Comparison of ENCODE assay signal across 8 cellular contexts in the genomic region with DNA sequence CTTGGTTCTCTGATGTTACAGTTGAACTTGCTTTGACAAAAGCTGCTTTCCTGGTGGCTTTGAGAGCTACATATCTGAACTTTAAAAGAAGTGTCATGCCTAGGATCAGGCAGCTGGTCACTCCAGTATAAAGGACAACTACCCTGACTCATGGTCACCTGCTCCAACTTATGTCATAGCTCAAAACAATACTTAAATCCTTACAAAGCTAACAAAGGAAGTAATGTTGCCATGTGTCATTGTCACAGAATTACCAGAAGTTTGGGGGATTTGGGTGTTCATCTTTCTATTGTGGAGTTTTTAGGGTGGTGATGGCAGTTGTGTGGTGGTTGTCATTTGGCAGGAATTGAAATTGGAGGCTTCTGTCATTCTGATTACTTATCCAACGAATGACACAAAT. TPM values are rescaled to one million over a fixed set of nuclear protein-coding genes. Genes with fewer than 3 reads are reported as not detected.
DNase-seq lines count a peak whose midpoint lies in the region; ATAC-seq and TF ChIP-seq lines count a peak whose summit lies in the region.

No MANE protein-coding gene starts in this region.

- TF ChIP-seq CTCF in osteoblast (IDR thresholded peaks at IDR 0.05; ENCODE audit: extremely low read depth, low read depth, low read length) (no peak), glutamatergic neuron (IDR thresholded peaks at IDR 0.05; ENCODE audit: partially characterized antibody, unreplicated experiment) (no peak), ascending aorta (IDR thresholded peaks at IDR 0.05) (no peak)

- intact Hi-C loops in ascending aorta (cut with DNase I) = no loop called here

- H3K4me2 ChIP-seq in BLaER1 treated with 17β-estradiol and CSF1 and Interleukin-3, amounts not matched to agents 10 nM and 100 nM = peak overlapping the region in 6 of 11 experiments; percentile 83 to 98 (median 94); a peak in 8 of 22 replicates
- no peak overlapping the region for H3K4me2 ChIP-seq in osteoblast (ENCODE audit: insufficient read depth, low read length)

- no peaks in the 10 kb centered on the region for H3K36me3 Mint-ChIP-seq in glutamatergic neuron (ENCODE audit: unreplicated experiment)

- H3K36me3 ChIP-seq in BLaER1 treated with 17β-estradiol and CSF1 and Interleukin-3, amounts not matched to agents 10 nM and 100 nM = no peaks in the 10 kb centered on the region
- H3K36me3 ChIP-seq in HUES48 (ENCODE audit: control insufficient read depth, insufficient read depth, low read length) (no peaks in the 10 kb centered on the region), osteoblast (ENCODE audit: insufficient read depth, low read length) (no peaks in the 10 kb centered on the region), ascending aorta (no peaks in the 10 kb centered on the region)

- no peak overlapping the region for H3K4me3 ChIP-seq in BLaER1 treated with 17β-estradiol and CSF1 and Interleukin-3, amounts not matched to agents 10 nM and 100 nM
- H3K4me3 ChIP-seq in HUES48 (ENCODE audit: low read depth, low read length) (no peak overlapping the region), osteoblast (ENCODE audit: insufficient read depth, low read length) (no peak overlapping the region), ascending aorta (no peak overlapping the region)

- DNase-seq in dermis blood vessel endothelial cell (peak; percentile 64), osteoblast (ENCODE audit: insufficient read length, low spot score, missing footprints) (peak; percentile 59), glutamatergic neuron (no peak), ascending aorta (ENCODE audit: low spot score in 2 of 2) (no peak)

- H3K27me3 ChIP-seq in BLaER1 treated with 17β-estradiol and CSF1 and Interleukin-3, amounts not matched to agents 10 nM and 100 nM = no peaks in the 10 kb centered on the region
- no peaks in the 10 kb centered on the region for H3K27me3 ChIP-seq in HUES48 (ENCODE audit: control insufficient read depth, insufficient read depth, low read length)
- no peaks in the 10 kb centered on the region for H3K27me3 ChIP-seq in osteoblast (ENCODE audit: insufficient read depth, low read length)
- no peaks in the 10 kb centered on the region for H3K27me3 ChIP-seq in ascending aorta

- peaks cover 11% of the 10 kb centered on the region for H3K4me1 Mint-ChIP-seq in glutamatergic neuron (ENCODE audit: low read depth, unreplicated experiment)

- peaks cover 20 to 41% (median 29%) of the 10 kb centered on the region in 10 experiments for H3K4me1 ChIP-seq in BLaER1 treated with 17β-estradiol and CSF1 and Interleukin-3, amounts not matched to agents 10 nM and 100 nM
- H3K4me1 ChIP-seq in HUES48 (ENCODE audit: control insufficient read depth, insufficient read depth, low read length) (peaks cover 22% of the 10 kb centered on the region), osteoblast (ENCODE audit: insufficient read depth, low read length) (peaks cover 24% of the 10 kb centered on the region), ascending aorta (peaks cover 0 to 12% of the 10 kb centered on the region in 2 donors)

- H3K79me2 ChIP-seq in osteoblast (ENCODE audit: insufficient read depth, low read length) = peaks cover 7% of the 10 kb centered on the region

- ATAC-seq in GM19328 (IDR thresholded peaks at IDR 0.05; ENCODE audit: unreplicated experiment) = no peak
- no peak for ATAC-seq in GM18858 (IDR thresholded peaks at IDR 0.05; ENCODE audit: unreplicated experiment)

- H3K27me3 Mint-ChIP-seq in glutamatergic neuron (ENCODE audit: unreplicated experiment) = peaks cover 8% of the 10 kb centered on the region

- peaks cover 3% of the 10 kb centered on the region for H3K9me3 Mint-ChIP-seq in glutamatergic neuron (ENCODE audit: unreplicated experiment)

- no peaks in the 10 kb centered on the region; a peak in 2 of 22 replicates for H4K20me1 ChIP-seq in BLaER1 treated with 17β-estradiol and CSF1 and Interleukin-3, amounts not matched to agents 10 nM and 100 nM
- no peaks in the 10 kb centered on the region for H4K20me1 ChIP-seq in osteoblast (ENCODE audit: insufficient read depth, low read length)

- H3K27ac ChIP-seq in BLaER1 treated with 17β-estradiol and CSF1 and Interleukin-3, amounts not matched to agents 10 nM and 100 nM = no peak overlapping the region
- peak overlapping the region; percentile 20 for H3K27ac ChIP-seq in HUES48 (ENCODE audit: low read depth, low read length)
- no peak overlapping the region for H3K27ac ChIP-seq in osteoblast (ENCODE audit: low read depth, low read length)
- peak overlapping the region in 1 of 2 donors; percentile 88 for H3K27ac ChIP-seq in ascending aorta

- H3K27ac Mint-ChIP-seq in glutamatergic neuron (ENCODE audit: unreplicated experiment) = no peak overlapping the region

- H3K4me3 Mint-ChIP-seq in glutamatergic neuron (ENCODE audit: unreplicated experiment) = no peak overlapping the region

- H3K9me3 ChIP-seq in BLaER1 treated with 17β-estradiol and CSF1 and Interleukin-3, amounts not matched to agents 10 nM and 100 nM (replicated peaks in 1 of 11) = no peaks in the 10 kb centered on the region
- H3K9me3 ChIP-seq in HUES48 (ENCODE audit: control insufficient read depth, insufficient read depth, low read length) (no peaks in the 10 kb centered on the region), osteoblast (ENCODE audit: low read depth, low read length) (no peaks in the 10 kb centered on the region), ascending aorta (no peaks in the 10 kb centered on the region)

- H3K9ac ChIP-seq in BLaER1 treated with 17β-estradiol and CSF1 and Interleukin-3, amounts not matched to agents 10 nM and 100 nM = no peak overlapping the region
- no peak overlapping the region for H3K9ac ChIP-seq in HUES48 (ENCODE audit: low read depth, low read length)

- no peak overlapping the region for H2AFZ ChIP-seq in osteoblast (ENCODE audit: low read length)

RNA-seq across cellular contexts. Expression of gene TCP11L2, which starts 1.8 kb away (rescaled TPM):
- 49.0 and 64.5 TPM in 2 replicates for total RNA-seq in dermis blood vessel endothelial cell
- 104 and 109 TPM in 2 replicates for total RNA-seq in osteoblast
- total RNA-seq in glutamatergic neuron (ENCODE audit: unreplicated experiment) = 17.1 TPM
- 16.0 TPM for total RNA-seq in ascending aorta

RNA-seq across cellular contexts. Expression of gene CKAP4, which starts 52.9 kb away (rescaled TPM):
- total RNA-seq in dermis blood vessel endothelial cell = 72.7 and 111 TPM in 2 replicates
- total RNA-seq in osteoblast = 184 TPM in 2 replicates
- 87.0 TPM for total RNA-seq in glutamatergic neuron (ENCODE audit: unreplicated experiment)
- 116 TPM for total RNA-seq in ascending aorta

RNA-seq across cellular contexts. Expression of gene POLR3B, which starts 56.8 kb away (rescaled TPM):
- total RNA-seq in dermis blood vessel endothelial cell = 7.8 and 13.1 TPM in 2 replicates
- total RNA-seq in osteoblast = 11.9 and 13.8 TPM in 2 replicates
- total RNA-seq in glutamatergic neuron (ENCODE audit: unreplicated experiment) = 12.1 TPM
- 0.21 TPM for total RNA-seq in ascending aorta

Comparison
In these comparisons a context has a peak if more than half of its experiments do, and no peak if none do; other contexts are left out.
1. DNase-seq: peak in dermis blood vessel endothelial cell (single experiment) and osteoblast (single experiment); none in glutamatergic neuron (single experiment) and ascending aorta (0 of 2).